Comparison of ENCODE assay signal across 17 cellular contexts in genomic region chr1:93489756-93490155, GRCh38. TPM values are rescaled to one million over a fixed set of nuclear protein-coding genes. Genes with fewer than 3 reads are reported as not detected.
DNase-seq lines count a peak whose midpoint lies in the region; ATAC-seq and TF ChIP-seq lines count a peak whose summit lies in the region.
"Had no signal": no experiment of that assay in that cellular context is flagged by ENCODE, and none has a peak within 500 bp of the region (broad histone marks: within the 10 kb centered on the region; RNA-seq: fewer than 3 reads in every experiment).

No MANE protein-coding gene starts in this region.

- H3K27ac Mint-ChIP-seq in WTC11 (peak overlapping the region; percentile 68; the same call in 1 of the 2 replicates), T-helper 17 cell (no peak overlapping the region)

- H3K36me3 Mint-ChIP-seq in WTC11 = peaks cover 3% of the 10 kb centered on the region
- H3K36me3 Mint-ChIP-seq in T-helper 17 cell (ENCODE audit: low read depth) = peaks cover 3% of the 10 kb centered on the region

- H3K9me3 Mint-ChIP-seq in WTC11 = peaks cover 2% of the 10 kb centered on the region

- no peaks in the 10 kb centered on the region for H3K4me1 ChIP-seq in osteoblast (ENCODE audit: insufficient read depth, low read length)

- TF ChIP-seq CTCF in WTC11 (IDR thresholded peaks at IDR 0.05) (no peak), osteoblast (IDR thresholded peaks at IDR 0.05; ENCODE audit: extremely low read depth, low read depth, low read length) (no peak)

- in situ Hi-C loops in G401 (cut with HindIII; ENCODE audit: low sequenced_read_pairs) = no loop called here

- H3K4me1 Mint-ChIP-seq in WTC11 (peaks cover 38% of the 10 kb centered on the region), T-helper 17 cell (peaks cover 4% of the 10 kb centered on the region)

- no peaks in the 10 kb centered on the region for H3K79me2 ChIP-seq in osteoblast (ENCODE audit: insufficient read depth, low read length)

- H3K27ac ChIP-seq in osteoblast (ENCODE audit: low read depth, low read length) = no peak overlapping the region
- H3K27ac ChIP-seq: C4-2B, KMS-11 had no signal

- CTCF ChIA-PET in WTC11 (lab: Charles Lee) = interaction anchor here (1.0 kb wide), 1 partner anchor 185 kb away, joined by 3 read pairs; no protein-coding TSS in a partner anchor

- ATAC-seq in WTC11 (no peak), HG03460 (IDR thresholded peaks at IDR 0.05; ENCODE audit: unreplicated experiment) (no peak), GM19455 (IDR thresholded peaks at IDR 0.05; ENCODE audit: unreplicated experiment) (no peak), T-helper 17 cell (no peak)
- ATAC-seq: PC-3 had no signal

- H3K9me3 ChIP-seq in osteoblast (ENCODE audit: low read depth, low read length) (no peaks in the 10 kb centered on the region), T-helper 17 cell (ENCODE audit: control insufficient read depth, low read length, poor library complexity, severe bottlenecking) (no peaks in the 10 kb centered on the region)

- POLR2A ChIA-PET in WTC11 (lab: Charles Lee) = no interaction called here

- no peak overlapping the region for H3K4me2 ChIP-seq in osteoblast (ENCODE audit: insufficient read depth, low read length)
- H3K4me2 ChIP-seq: KMS-11 had no signal

- H4K20me1 ChIP-seq in osteoblast (ENCODE audit: insufficient read depth, low read length) = no peaks in the 10 kb centered on the region

- no peaks in the 10 kb centered on the region for H3K36me3 ChIP-seq in osteoblast (ENCODE audit: insufficient read depth, low read length)

- H3K4me3 ChIP-seq in osteoblast (ENCODE audit: insufficient read depth, low read length) = no peak overlapping the region

- no peaks in the 10 kb centered on the region for H3K27me3 ChIP-seq in osteoblast (ENCODE audit: insufficient read depth, low read length)

- H3K4me3 Mint-ChIP-seq in WTC11 (no peak overlapping the region), T-helper 17 cell (no peak overlapping the region)

- H3K27me3 Mint-ChIP-seq in WTC11 (ENCODE audit: low read depth) (no peaks in the 10 kb centered on the region), T-helper 17 cell (no peaks in the 10 kb centered on the region)

- DNase-seq in G401 (ENCODE audit: low spot score) (peak; percentile 16), WTC11 (ENCODE audit: low spot score) (no peak), epidermal melanocyte (ENCODE audit: insufficient read length, low spot score) (peak; percentile 49), osteoblast (ENCODE audit: insufficient read length, low spot score, missing footprints) (peak; percentile 66), T-helper 17 cell (no peak)
- DNase-seq in stimulated activated CD4-positive, alpha-beta T cell treated with anti-CD3 and anti-CD28 coated beads, Interleukin-2, amount 100 ng/mL, for 48 hours = no peak
- DNase-seq: DMS153, GOT3, MM.1S, NCI-H1105, NCI-H187, NCI-H446, PC-3 had no signal

- no peak overlapping the region for H2AFZ ChIP-seq in osteoblast (ENCODE audit: low read length)

TF ChIP-seq in WTC11, 78 proteins besides CTCF, POLR2A, EP300 and RAD21 (continues in another document):
- TF ChIP-seq, protein P1, sequence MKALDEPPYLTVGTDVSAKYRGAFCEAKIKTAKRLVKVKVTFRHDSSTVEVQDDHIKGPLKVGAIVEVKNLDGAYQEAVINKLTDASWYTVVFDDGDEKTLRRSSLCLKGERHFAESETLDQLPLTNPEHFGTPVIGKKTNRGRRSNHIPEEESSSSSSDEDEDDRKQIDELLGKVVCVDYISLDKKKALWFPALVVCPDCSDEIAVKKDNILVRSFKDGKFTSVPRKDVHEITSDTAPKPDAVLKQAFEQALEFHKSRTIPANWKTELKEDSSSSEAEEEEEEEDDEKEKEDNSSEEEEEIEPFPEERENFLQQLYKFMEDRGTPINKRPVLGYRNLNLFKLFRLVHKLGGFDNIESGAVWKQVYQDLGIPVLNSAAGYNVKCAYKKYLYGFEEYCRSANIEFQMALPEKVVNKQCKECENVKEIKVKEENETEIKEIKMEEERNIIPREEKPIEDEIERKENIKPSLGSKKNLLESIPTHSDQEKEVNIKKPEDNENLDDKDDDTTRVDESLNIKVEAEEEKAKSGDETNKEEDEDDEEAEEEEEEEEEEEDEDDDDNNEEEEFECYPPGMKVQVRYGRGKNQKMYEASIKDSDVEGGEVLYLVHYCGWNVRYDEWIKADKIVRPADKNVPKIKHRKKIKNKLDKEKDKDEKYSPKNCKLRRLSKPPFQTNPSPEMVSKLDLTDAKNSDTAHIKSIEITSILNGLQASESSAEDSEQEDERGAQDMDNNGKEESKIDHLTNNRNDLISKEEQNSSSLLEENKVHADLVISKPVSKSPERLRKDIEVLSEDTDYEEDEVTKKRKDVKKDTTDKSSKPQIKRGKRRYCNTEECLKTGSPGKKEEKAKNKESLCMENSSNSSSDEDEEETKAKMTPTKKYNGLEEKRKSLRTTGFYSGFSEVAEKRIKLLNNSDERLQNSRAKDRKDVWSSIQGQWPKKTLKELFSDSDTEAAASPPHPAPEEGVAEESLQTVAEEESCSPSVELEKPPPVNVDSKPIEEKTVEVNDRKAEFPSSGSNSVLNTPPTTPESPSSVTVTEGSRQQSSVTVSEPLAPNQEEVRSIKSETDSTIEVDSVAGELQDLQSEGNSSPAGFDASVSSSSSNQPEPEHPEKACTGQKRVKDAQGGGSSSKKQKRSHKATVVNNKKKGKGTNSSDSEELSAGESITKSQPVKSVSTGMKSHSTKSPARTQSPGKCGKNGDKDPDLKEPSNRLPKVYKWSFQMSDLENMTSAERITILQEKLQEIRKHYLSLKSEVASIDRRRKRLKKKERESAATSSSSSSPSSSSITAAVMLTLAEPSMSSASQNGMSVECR (CRISPR knock-in tag; IDR thresholded peaks at IDR 0.05; ENCODE audit: borderline replicate concordance) = no peak
- no peak for TF ChIP-seq GTF2I (CRISPR knock-in tag; conservative IDR thresholded peaks at IDR 0.05)
- TF ChIP-seq, protein P2, sequence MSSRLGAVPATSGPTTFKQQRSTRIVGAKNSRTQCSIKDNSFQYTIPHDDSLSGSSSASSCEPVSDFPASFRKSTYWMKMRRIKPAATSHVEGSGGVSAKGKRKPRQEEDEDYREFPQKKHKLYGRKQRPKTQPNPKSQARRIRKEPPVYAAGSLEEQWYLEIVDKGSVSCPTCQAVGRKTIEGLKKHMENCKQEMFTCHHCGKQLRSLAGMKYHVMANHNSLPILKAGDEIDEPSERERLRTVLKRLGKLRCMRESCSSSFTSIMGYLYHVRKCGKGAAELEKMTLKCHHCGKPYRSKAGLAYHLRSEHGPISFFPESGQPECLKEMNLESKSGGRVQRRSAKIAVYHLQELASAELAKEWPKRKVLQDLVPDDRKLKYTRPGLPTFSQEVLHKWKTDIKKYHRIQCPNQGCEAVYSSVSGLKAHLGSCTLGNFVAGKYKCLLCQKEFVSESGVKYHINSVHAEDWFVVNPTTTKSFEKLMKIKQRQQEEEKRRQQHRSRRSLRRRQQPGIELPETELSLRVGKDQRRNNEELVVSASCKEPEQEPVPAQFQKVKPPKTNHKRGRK (CRISPR knock-in tag; IDR thresholded peaks at IDR 0.05; ENCODE audit: borderline replicate concordance) = no peak
- TF ChIP-seq ETV6 (CRISPR knock-in tag; IDR thresholded peaks at IDR 0.05) = no peak
- TF ChIP-seq, protein P3, sequence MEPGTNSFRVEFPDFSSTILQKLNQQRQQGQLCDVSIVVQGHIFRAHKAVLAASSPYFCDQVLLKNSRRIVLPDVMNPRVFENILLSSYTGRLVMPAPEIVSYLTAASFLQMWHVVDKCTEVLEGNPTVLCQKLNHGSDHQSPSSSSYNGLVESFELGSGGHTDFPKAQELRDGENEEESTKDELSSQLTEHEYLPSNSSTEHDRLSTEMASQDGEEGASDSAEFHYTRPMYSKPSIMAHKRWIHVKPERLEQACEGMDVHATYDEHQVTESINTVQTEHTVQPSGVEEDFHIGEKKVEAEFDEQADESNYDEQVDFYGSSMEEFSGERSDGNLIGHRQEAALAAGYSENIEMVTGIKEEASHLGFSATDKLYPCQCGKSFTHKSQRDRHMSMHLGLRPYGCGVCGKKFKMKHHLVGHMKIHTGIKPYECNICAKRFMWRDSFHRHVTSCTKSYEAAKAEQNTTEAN (CRISPR knock-in tag; IDR thresholded peaks at IDR 0.05) = no peak
- TF ChIP-seq NR2C2 (CRISPR knock-in tag; IDR thresholded peaks at IDR 0.05) = no peak
- TF ChIP-seq IRF2 (CRISPR knock-in tag; IDR thresholded peaks at IDR 0.05; ENCODE audit: borderline replicate concordance, low read depth) = no peak
- no peak for TF ChIP-seq GABPB1 (CRISPR knock-in tag; IDR thresholded peaks at IDR 0.05)
- TF ChIP-seq ZBTB21 (CRISPR knock-in tag; IDR thresholded peaks at IDR 0.05; ENCODE audit: borderline replicate concordance) = no peak
- no peak for TF ChIP-seq SP1 (CRISPR knock-in tag; conservative IDR thresholded peaks at IDR 0.05)
- TF ChIP-seq PRRX2 (CRISPR knock-in tag; IDR thresholded peaks at IDR 0.05) = no peak
- TF ChIP-seq, protein P4, sequence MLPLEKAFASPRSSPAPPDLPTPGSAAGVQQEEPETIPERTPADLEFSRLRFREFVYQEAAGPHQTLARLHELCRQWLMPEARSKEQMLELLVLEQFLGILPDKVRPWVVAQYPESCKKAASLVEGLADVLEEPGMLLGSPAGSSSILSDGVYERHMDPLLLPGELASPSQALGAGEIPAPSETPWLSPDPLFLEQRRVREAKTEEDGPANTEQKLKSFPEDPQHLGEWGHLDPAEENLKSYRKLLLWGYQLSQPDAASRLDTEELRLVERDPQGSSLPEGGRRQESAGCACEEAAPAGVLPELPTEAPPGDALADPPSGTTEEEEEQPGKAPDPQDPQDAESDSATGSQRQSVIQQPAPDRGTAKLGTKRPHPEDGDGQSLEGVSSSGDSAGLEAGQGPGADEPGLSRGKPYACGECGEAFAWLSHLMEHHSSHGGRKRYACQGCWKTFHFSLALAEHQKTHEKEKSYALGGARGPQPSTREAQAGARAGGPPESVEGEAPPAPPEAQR (CRISPR knock-in tag; IDR thresholded peaks at IDR 0.05) = no peak

RNA-seq across cellular contexts. Expression of gene FNBP1L, which starts 41.8 kb away (rescaled TPM):
- total RNA-seq in G401 (2014; rRNA removed; shearing (Covaris generic)) = 5.6 and 9.2 TPM in 2 replicates
- total RNA-seq in WTC11 (2021) = 79.1 to 81.8 TPM (median 79.6 TPM) in 3 replicates
- total RNA-seq in osteoblast = 8.7 and 11.2 TPM in 2 replicates
- 1 to 10 TPM; 3.1 to 4.9 TPM for total RNA-seq in T-helper 17 cell

Comparison
In these comparisons a context has a peak if more than half of its experiments do, and no peak if none do; other contexts are left out.
1. DNase-seq: peak in G401 (single experiment), epidermal melanocyte (single experiment) and osteoblast (single experiment); none in WTC11 (single experiment), stimulated activated CD4-positive, alpha-beta T cell treated with anti-CD3 and anti-CD28 coated beads, Interleukin-2, amount 100 ng/mL, for 48 hours (0 of 2) and T-helper 17 cell (0 of 3).